8 cellular contexts compared by ENCODE assay signal in the genomic region with DNA sequence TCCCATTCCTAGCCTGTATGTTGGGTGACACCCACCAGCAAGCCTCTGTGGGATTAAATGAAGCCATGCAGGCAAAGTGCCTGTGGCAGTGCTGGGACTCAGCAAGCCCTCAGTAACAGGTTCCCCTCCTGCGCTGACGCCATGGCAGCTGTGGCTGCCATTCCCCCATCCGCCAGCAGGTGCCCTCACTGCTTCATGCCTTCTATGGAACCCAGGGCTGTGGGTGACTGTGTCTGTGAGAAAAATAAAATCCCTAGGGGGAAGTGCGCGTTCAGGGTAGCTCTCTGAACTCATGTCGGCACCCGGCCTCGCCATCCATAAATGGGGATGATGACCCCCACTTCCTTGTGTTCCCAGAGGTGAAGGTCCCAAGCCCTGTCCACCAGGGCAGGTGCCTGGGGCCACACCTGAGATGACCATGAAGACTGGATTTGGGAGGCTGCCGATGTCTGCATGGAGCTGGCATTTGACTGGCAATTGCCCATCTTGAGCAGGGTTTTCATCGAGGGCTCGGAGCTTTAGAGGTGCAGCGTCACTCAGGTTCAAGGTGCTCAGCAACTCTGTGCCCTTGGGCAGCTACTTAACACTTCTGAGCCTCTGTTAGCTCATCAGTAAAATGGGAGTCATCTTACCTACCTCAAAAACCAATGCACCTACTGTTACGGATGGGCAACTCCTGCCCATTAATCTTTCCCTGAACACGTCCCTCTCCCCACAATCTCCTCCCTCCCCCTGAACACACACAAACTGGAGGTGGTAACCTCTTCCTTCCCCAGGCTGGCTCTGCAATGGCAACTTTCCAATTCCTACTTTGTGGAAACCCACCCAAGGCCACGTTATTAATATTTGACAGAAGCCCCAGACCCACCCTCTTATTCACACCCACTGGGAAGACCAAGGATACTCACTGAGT. TPM values are rescaled to one million over a fixed set of nuclear protein-coding genes. Genes with fewer than 3 reads are reported as not detected.
DNase-seq lines count a peak whose midpoint lies in the region; ATAC-seq and TF ChIP-seq lines count a peak whose summit lies in the region.

No MANE protein-coding gene starts in this region.

- no peak overlapping the region for H3K4me2 ChIP-seq in hepatocyte

- H3K27me3 ChIP-seq in hepatocyte, result peaks cover 33% of the 10 kb centered on the region

- peak; percentile 43 for TF ChIP-seq CTCF in hepatocyte (IDR thresholded peaks at IDR 0.05; ENCODE audit: poor library complexity)

- no peaks in the 10 kb centered on the region for H3K79me2 ChIP-seq in hepatocyte

- DNase-seq in NCI-H446 (lab: John Stamatoyannopoulos, UW) (peak; percentile 3 to 56), NCI-H446 treated with DMSO at 0.1 percent for 48 hours (lab: John Stamatoyannopoulos, UW) (no peak), NCI-H1105 treated with DMSO at 0.1 percent for 48 hours (lab: John Stamatoyannopoulos, UW) (peak; percentile 69), T-helper 2 cell (peak; percentile 23 to 87 (median 69)), amygdala (lab: John Stamatoyannopoulos, UW) (peak in 52 of 56 donors; percentile 40 to 91 (median 72)), hepatocyte (ENCODE audit: low spot score) (peak; percentile 50)
- DNase-seq in stimulated activated CD4-positive, alpha-beta T cell treated with anti-CD3 and anti-CD28 coated beads, Interleukin-12 subunit alpha, Interleukin-12 subunit beta, amount 100 ng/mL, for 4 hours, result peak; percentile 85

- no peak overlapping the region for H3K27ac ChIP-seq in hepatocyte

- no peaks in the 10 kb centered on the region for H3K36me3 ChIP-seq in hepatocyte (replicated peaks; ENCODE audit: insufficient read depth, low read depth)

- H3K9me2 ChIP-seq in hepatocyte (replicated peaks; ENCODE audit: insufficient read depth), result no peaks in the 10 kb centered on the region

- no peak overlapping the region for H2AFZ ChIP-seq in hepatocyte

- peak; percentile 89 for ATAC-seq in HG02759 (IDR thresholded peaks at IDR 0.05; ENCODE audit: unreplicated experiment)

- no peaks in the 10 kb centered on the region for H3K4me1 ChIP-seq in hepatocyte (ENCODE audit: insufficient read depth)

- H3K9me3 ChIP-seq in hepatocyte (ENCODE audit: low read depth), result no peaks in the 10 kb centered on the region

- WGBS in hepatocyte (ENCODE audit: low lambda C conversion rate, missing lambda C conversion rate), result 48% methylated on average over 15 of the region's 15 CpGs

- no peak overlapping the region for H3K4me3 ChIP-seq in hepatocyte

- H4K20me1 ChIP-seq in hepatocyte (ENCODE audit: insufficient read depth, poor library complexity, severe bottlenecking), result no peaks in the 10 kb centered on the region

RNA-seq across cellular contexts. Expression of a gene that starts 2.9 kb away (rescaled TPM):
- total RNA-seq in hepatocyte, result 1.4 TPM in 1 of 2 replicates, not detected in the other
- polyA plus RNA-seq in hepatocyte, result not detected in 2 replicates
